10 cellular contexts compared by ENCODE assay signal in genomic region chr3:143751643-143752178, GRCh38.
DNase-seq lines count a peak whose midpoint lies in the region; ATAC-seq and TF ChIP-seq lines count a peak whose summit lies in the region.
"Had no signal": no experiment of that assay in that cellular context is flagged by ENCODE, and none has a peak within 500 bp of the region (broad histone marks: within the 10 kb centered on the region; RNA-seq: fewer than 3 reads in every experiment).

No MANE protein-coding gene starts in this region.

- no peaks in the 10 kb centered on the region for H3K23me2 ChIP-seq in H9 (ENCODE audit: insufficient read length, low read depth, low read length, poor library complexity, severe bottlenecking)

- H3K23ac ChIP-seq in H9 (ENCODE audit: insufficient read length, low read depth, low read length), result no peak overlapping the region

- H3K79me1 ChIP-seq in H9 (ENCODE audit: insufficient read depth, low read depth, low read length, poor library complexity, severe bottlenecking), result no peaks in the 10 kb centered on the region

- H3K4me2 ChIP-seq in H9 (ENCODE audit: insufficient read depth, insufficient read length, low read length), result no peak overlapping the region
- H3K4me2 ChIP-seq: A549 had no signal

- H2BK15ac ChIP-seq in H9 (ENCODE audit: low read depth, low read length), result no peak overlapping the region

- H2BK20ac ChIP-seq in H9 (ENCODE audit: low read depth, low read length, poor library complexity, severe bottlenecking), result no peak overlapping the region

- no peak overlapping the region for H3K14ac ChIP-seq in H9 (ENCODE audit: insufficient read depth, low read length)

- H2BK12ac ChIP-seq in H9 (ENCODE audit: insufficient read length, low read depth, low read length), result no peak overlapping the region

- H2BK120ac ChIP-seq in H9 (ENCODE audit: low read depth, low read length, poor library complexity, severe bottlenecking), result no peak overlapping the region

- H3K4ac ChIP-seq in H9 (ENCODE audit: low read depth, low read length), result no peak overlapping the region

- H3K79me2 ChIP-seq in H9 (ENCODE audit: insufficient read depth, low read length), result no peaks in the 10 kb centered on the region

- H2AK5ac ChIP-seq in H9 (ENCODE audit: insufficient read length, low read length), result no peak overlapping the region

- H3K27ac ChIP-seq in H9 (ENCODE audit: insufficient read length, low read depth, low read length), result no peak overlapping the region
- H3K27ac ChIP-seq: A549 had no signal

- ATAC-seq in HG03457 (IDR thresholded peaks at IDR 0.05; ENCODE audit: unreplicated experiment), result peak; percentile 77
- ATAC-seq in stimulated activated naive CD8-positive, alpha-beta T cell treated with anti-CD3 and anti-CD28 coated beads, Interleukin-15, Interleukin-2, amounts not matched to agents 100 U/mL and 50 U/mL, for 24 hours, result peak; percentile 57
- ATAC-seq: A549 had no signal

- no peak overlapping the region for H3K4me3 Mint-ChIP-seq in H9

- no peak overlapping the region for H3K56ac ChIP-seq in H9 (ENCODE audit: insufficient read length, low read depth, low read length)

- H3K27me3 ChIP-seq in H9 (ENCODE audit: insufficient read depth, low read length), result no peaks in the 10 kb centered on the region

- WGBS in H9 (ENCODE audit: extremely low coverage, insufficient read length, low lambda C conversion rate), result no CpG with 5 or more reads among the region's 4 CpGs

- H3K4me1 ChIP-seq in H9 (ENCODE audit: insufficient read depth, low read length), result no peaks in the 10 kb centered on the region
- H3K4me1 ChIP-seq: A549 had no signal

- TF ChIP-seq CTCF in H9 (conservative IDR thresholded peaks at IDR 0.05), result no peak

- no peaks in the 10 kb centered on the region for H4K20me1 ChIP-seq in H9 (ENCODE audit: control insufficient read depth, insufficient read depth, insufficient read length)

- no peak overlapping the region for H3K9ac ChIP-seq in H9 (ENCODE audit: extremely low read depth, insufficient read length, low read length)

- no peak overlapping the region for H4K5ac ChIP-seq in H9 (ENCODE audit: insufficient read length, low read depth, low read length)

- 0 out of 2 replicates have a peak, but pooled peaks cover 1% of the 10 kb centered on the region for H3K27me3 Mint-ChIP-seq in H9 (ENCODE audit: low read depth)

- H3K36me3 Mint-ChIP-seq in H9 (ENCODE audit: insufficient read depth in 1 of 3, low read depth in 3 of 3), result no peaks in the 10 kb centered on the region

- H4K91ac ChIP-seq in H9 (ENCODE audit: insufficient read length, low read depth, low read length), result no peak overlapping the region

- H2BK5ac ChIP-seq in H9 (ENCODE audit: insufficient read length, low read length), result no peak overlapping the region

- no peaks in the 10 kb centered on the region for H3K9me3 Mint-ChIP-seq in H9

- peaks cover 3 to 5% of the 10 kb centered on the region in 2 experiments; a peak in 2 of 4 replicates for H3K4me1 Mint-ChIP-seq in H9

- H3T11ph ChIP-seq in H9 (ENCODE audit: low read length), result no peak overlapping the region

- H2AFZ ChIP-seq in H9 (ENCODE audit: low read length), result no peak overlapping the region

- no peak overlapping the region for H4K8ac ChIP-seq in H9 (replicated peaks; ENCODE audit: insufficient read length, low read depth, low read length)

- DNase-seq in activated CD4-positive, alpha-beta T cell treated with anti-CD3 and anti-CD28 coated beads for 1 hour, result peak; percentile 12
- no peak for DNase-seq in activated CD4-positive, alpha-beta T cell treated with anti-CD3 and anti-CD28 coated beads, Interleukin-2, amount 50 U/mL, for 1 hour
- DNase-seq in activated T-cell treated with anti-CD3 and anti-CD28 coated beads, Interleukin-2, amount 50 U/mL, for 1 hour, result peak; percentile 46
- peak; percentile 14 for DNase-seq in stimulated activated naive CD8-positive, alpha-beta T cell treated with anti-CD3 and anti-CD28 coated beads, Interleukin-15, Interleukin-2, amounts not matched to agents 100 U/mL and 50 U/mL, for 24 hours
- DNase-seq in H9 (no peak), mucosa of gallbladder (ENCODE audit: low spot score) (no peak), EL (no peak)
- DNase-seq: NCI-H226 had no signal

- H3K18ac ChIP-seq in H9 (ENCODE audit: insufficient read length, low read depth, low read length), result no peak overlapping the region

- no peak overlapping the region for H3K27ac Mint-ChIP-seq in H9

- no peaks in the 10 kb centered on the region for H3K9me3 ChIP-seq in H9 (ENCODE audit: control insufficient read depth, low read depth, low read length)
- H3K9me3 ChIP-seq: A549 had no signal

Comparison
In these comparisons a context has a peak if more than half of its experiments do, and no peak if none do; other contexts are left out.
1. DNase-seq: peak in activated CD4-positive, alpha-beta T cell treated with anti-CD3 and anti-CD28 coated beads for 1 hour (single experiment), activated T-cell treated with anti-CD3 and anti-CD28 coated beads, Interleukin-2, amount 50 U/mL, for 1 hour (single experiment) and stimulated activated naive CD8-positive, alpha-beta T cell treated with anti-CD3 and anti-CD28 coated beads, Interleukin-15, Interleukin-2, amounts not matched to agents 100 U/mL and 50 U/mL, for 24 hours (single experiment); none in activated CD4-positive, alpha-beta T cell treated with anti-CD3 and anti-CD28 coated beads, Interleukin-2, amount 50 U/mL, for 1 hour (single experiment), H9 (single experiment), mucosa of gallbladder (single experiment) and EL (single experiment).